In the genomic region with DNA sequence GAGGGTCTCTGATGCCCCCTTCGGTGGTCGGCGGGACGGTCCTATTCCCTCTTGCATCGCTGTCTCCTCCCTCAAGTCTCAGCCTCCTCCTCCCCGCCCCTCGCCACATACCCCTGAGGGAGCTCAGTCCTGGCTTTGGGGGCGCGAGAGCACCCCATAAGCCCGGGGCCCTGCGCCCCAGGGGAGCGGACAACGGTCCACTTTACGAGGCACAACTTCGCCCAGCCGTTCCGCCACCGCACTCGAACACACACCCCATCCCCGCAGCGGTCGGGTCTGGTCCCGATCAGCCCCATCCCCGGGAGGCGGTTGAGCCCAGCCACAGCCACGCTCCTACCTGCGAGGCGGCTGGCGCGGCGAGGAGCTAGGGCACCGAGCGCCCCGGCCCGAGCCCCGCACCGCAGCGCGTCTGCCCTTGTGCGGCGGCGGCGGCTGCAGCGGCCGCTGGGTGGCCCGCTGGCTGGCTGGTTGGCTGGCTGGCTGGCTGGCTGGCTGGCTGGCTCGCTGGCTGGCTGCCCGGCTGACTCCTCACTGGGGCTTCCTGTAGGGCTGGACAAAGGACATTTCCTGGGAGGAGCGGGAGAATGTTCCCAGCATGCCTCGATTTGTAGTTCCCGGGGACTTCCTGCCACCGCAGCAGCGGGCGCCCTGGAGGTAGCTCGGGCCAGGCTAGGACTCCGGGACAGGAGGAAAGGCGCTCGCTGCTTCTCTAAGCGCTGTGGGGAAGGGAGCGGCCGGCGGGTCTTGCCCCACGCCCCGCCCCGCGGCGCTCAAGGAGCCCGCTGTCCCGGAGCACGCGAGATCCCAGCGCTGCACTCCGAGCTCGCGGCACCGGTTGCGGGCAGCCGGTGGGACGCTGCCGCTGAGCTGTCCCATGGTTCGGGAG, we compare ENCODE assay signal across 1 cellular context.
A peak's percentile ranks its signal among the peaks of the same experiment; 100 is the strongest.
TF ChIP-seq lines count a peak whose summit lies in the region.

ZNF697 (minus strand) TSS at position 533 of the 886 bp plus-strand sequence. CDS start 22,166 bp downstream, outside the sequence.

TF ChIP-seq in K562, 482 proteins besides CTCF, POLR2A, EP300 and RAD21 (continued from another document and continues in another):
- TF ChIP-seq, protein P1, sequence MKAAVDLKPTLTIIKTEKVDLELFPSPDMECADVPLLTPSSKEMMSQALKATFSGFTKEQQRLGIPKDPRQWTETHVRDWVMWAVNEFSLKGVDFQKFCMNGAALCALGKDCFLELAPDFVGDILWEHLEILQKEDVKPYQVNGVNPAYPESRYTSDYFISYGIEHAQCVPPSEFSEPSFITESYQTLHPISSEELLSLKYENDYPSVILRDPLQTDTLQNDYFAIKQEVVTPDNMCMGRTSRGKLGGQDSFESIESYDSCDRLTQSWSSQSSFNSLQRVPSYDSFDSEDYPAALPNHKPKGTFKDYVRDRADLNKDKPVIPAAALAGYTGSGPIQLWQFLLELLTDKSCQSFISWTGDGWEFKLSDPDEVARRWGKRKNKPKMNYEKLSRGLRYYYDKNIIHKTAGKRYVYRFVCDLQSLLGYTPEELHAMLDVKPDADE (conservative IDR thresholded peaks at IDR 0.05; ENCODE audit: control insufficient read depth, low read depth, low read length), result 0 out of 2 replicates have a peak, but pooled peaks have one; percentile 19
- TF ChIP-seq ZNF143 (CRISPR knock-in tag; IDR thresholded peaks at IDR 0.05) (peak; percentile 75), MYC (IDR thresholded peaks at IDR 0.05; ENCODE audit: low read depth, low read length) (peak; percentile 50), MYC (CRISPR knock-in tag; IDR thresholded peaks at IDR 0.05; ENCODE audit: borderline replicate concordance, low read depth) (no peak), THRA (IDR thresholded peaks at IDR 0.05) (no peak), ZC3H11A (IDR thresholded peaks at IDR 0.05; ENCODE audit: low read depth, low read length) (no peak), NR2C2 (CRISPR knock-in tag; IDR thresholded peaks at IDR 0.05) (no peak; the same call in 1 of the 2 replicates), NR2C2 (tag; IDR thresholded peaks at IDR 0.05) (peak; percentile 72), OTX1 (CRISPR knock-in tag; IDR thresholded peaks at IDR 0.05) (peak; percentile 31; the same call in 1 of the 2 replicates), ETV1 (tag; conservative IDR thresholded peaks at IDR 0.05; ENCODE audit: low read depth) (peak; percentile 52), ZNF274 (IDR thresholded peaks at IDR 0.05; ENCODE audit: borderline replicate concordance, low read depth, low read length) (no peak), ZNF232 (CRISPR knock-in tag; IDR thresholded peaks at IDR 0.05) (no peak), NR1H2 (CRISPR knock-in tag; IDR thresholded peaks at IDR 0.05) (no peak), ILF3 (IDR thresholded peaks at IDR 0.05; ENCODE audit: borderline replicate concordance) (peak; percentile 73; the same call in 1 of the 2 replicates), ZNF766 (CRISPR knock-in tag; conservative IDR thresholded peaks at IDR 0.05) (no peak), ZEB2 (IDR thresholded peaks at IDR 0.05) (no peak), KDM5B (IDR thresholded peaks at IDR 0.05; ENCODE audit: insufficient replicate concordance, low read depth, low read length) (peak; percentile 90), ZNF431 (CRISPR knock-in tag; IDR thresholded peaks at IDR 0.05) (no peak), DACH1 (IDR thresholded peaks at IDR 0.05; ENCODE audit: partially characterized antibody) (no peak), PHF20 (IDR thresholded peaks at IDR 0.05; ENCODE audit: partially characterized antibody) (peak; percentile 64), FOXP1 (CRISPR knock-in tag; IDR thresholded peaks at IDR 0.05) (no peak), CTBP1 (IDR thresholded peaks at IDR 0.05; ENCODE audit: borderline replicate concordance) (peak; percentile 89), SREBF1 (IDR thresholded peaks at IDR 0.05; ENCODE audit: borderline replicate concordance, low read depth, low read length) (peak; percentile 4; the same call in 1 of the 2 replicates), TARDBP (IDR thresholded peaks at IDR 0.05) (peak; percentile 81; the same call in 1 of the 2 replicates), SP1 (CRISPR knock-in tag; IDR thresholded peaks at IDR 0.05) (peak; percentile 36; the same call in 1 of the 2 replicates), RCOR1 (IDR thresholded peaks at IDR 0.05; ENCODE audit: borderline replicate concordance in 1 of 2, low read depth in 2 of 2, low read length in 2 of 2) (no peak), KHSRP (IDR thresholded peaks at IDR 0.05) (no peak), ZNF263 (CRISPR knock-in tag; IDR thresholded peaks at IDR 0.05; ENCODE audit: borderline replicate concordance) (0 out of 2 replicates have a peak, but pooled peaks have one; percentile 57), POLR2H (tag; IDR thresholded peaks at IDR 0.05; ENCODE audit: low read depth) (peak; percentile 85), SMC3 (conservative IDR thresholded peaks at IDR 0.05; ENCODE audit: insufficient read depth, low read depth, low read length) (no peak), THAP7 (CRISPR knock-in tag; IDR thresholded peaks at IDR 0.05) (no peak), SUPT5H (IDR thresholded peaks at IDR 0.05) (peak; percentile 81), CBX8 (IDR thresholded peaks at IDR 0.05; ENCODE audit: borderline replicate concordance, extremely low read depth, low read depth, low read length, poor library complexity, severe bottlenecking) (no peak), KLF6 (CRISPR knock-in tag; IDR thresholded peaks at IDR 0.05; ENCODE audit: borderline replicate concordance) (peak; percentile 45; the same call in 1 of the 2 replicates), ZNF583 (CRISPR knock-in tag; IDR thresholded peaks at IDR 0.05) (no peak), NR4A1 (CRISPR knock-in tag; IDR thresholded peaks at IDR 0.05) (no peak), NR4A1 (tag; IDR thresholded peaks at IDR 0.05) (no peak), MNT (conservative IDR thresholded peaks at IDR 0.05) (peak in 1 of 2 experiments; percentile 71; a peak in 1 of 4 replicates), POLR2B (IDR thresholded peaks at IDR 0.05; ENCODE audit: low read depth, partially characterized antibody) (peak; percentile 55), IFI16 (CRISPR knock-in tag; IDR thresholded peaks at IDR 0.05) (no peak), MXI1 (IDR thresholded peaks at IDR 0.05; ENCODE audit: low read depth, low read length) (no peak), SIN3B (IDR thresholded peaks at IDR 0.05; ENCODE audit: low read depth) (peak; percentile 62), ZNF76 (CRISPR knock-in tag; IDR thresholded peaks at IDR 0.05; ENCODE audit: borderline replicate concordance) (peak; percentile 26; the same call in 1 of the 2 replicates), POLR2AphosphoS5 (IDR thresholded peaks at IDR 0.05; ENCODE audit: control insufficient read depth, insufficient read depth, low read depth, low read length) (peak; percentile 53; the same call in 1 of the 2 replicates), NEUROD1 (IDR thresholded peaks at IDR 0.05; ENCODE audit: borderline replicate concordance, low read depth, low read length, partially characterized antibody) (no peak)
- TF ChIP-seq, protein P2, sequence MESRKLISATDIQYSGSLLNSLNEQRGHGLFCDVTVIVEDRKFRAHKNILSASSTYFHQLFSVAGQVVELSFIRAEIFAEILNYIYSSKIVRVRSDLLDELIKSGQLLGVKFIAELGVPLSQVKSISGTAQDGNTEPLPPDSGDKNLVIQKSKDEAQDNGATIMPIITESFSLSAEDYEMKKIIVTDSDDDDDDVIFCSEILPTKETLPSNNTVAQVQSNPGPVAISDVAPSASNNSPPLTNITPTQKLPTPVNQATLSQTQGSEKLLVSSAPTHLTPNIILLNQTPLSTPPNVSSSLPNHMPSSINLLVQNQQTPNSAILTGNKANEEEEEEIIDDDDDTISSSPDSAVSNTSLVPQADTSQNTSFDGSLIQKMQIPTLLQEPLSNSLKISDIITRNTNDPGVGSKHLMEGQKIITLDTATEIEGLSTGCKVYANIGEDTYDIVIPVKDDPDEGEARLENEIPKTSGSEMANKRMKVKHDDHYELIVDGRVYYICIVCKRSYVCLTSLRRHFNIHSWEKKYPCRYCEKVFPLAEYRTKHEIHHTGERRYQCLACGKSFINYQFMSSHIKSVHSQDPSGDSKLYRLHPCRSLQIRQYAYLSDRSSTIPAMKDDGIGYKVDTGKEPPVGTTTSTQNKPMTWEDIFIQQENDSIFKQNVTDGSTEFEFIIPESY (CRISPR knock-in tag; IDR thresholded peaks at IDR 0.05), result no peak
- TF ChIP-seq, protein P3, sequence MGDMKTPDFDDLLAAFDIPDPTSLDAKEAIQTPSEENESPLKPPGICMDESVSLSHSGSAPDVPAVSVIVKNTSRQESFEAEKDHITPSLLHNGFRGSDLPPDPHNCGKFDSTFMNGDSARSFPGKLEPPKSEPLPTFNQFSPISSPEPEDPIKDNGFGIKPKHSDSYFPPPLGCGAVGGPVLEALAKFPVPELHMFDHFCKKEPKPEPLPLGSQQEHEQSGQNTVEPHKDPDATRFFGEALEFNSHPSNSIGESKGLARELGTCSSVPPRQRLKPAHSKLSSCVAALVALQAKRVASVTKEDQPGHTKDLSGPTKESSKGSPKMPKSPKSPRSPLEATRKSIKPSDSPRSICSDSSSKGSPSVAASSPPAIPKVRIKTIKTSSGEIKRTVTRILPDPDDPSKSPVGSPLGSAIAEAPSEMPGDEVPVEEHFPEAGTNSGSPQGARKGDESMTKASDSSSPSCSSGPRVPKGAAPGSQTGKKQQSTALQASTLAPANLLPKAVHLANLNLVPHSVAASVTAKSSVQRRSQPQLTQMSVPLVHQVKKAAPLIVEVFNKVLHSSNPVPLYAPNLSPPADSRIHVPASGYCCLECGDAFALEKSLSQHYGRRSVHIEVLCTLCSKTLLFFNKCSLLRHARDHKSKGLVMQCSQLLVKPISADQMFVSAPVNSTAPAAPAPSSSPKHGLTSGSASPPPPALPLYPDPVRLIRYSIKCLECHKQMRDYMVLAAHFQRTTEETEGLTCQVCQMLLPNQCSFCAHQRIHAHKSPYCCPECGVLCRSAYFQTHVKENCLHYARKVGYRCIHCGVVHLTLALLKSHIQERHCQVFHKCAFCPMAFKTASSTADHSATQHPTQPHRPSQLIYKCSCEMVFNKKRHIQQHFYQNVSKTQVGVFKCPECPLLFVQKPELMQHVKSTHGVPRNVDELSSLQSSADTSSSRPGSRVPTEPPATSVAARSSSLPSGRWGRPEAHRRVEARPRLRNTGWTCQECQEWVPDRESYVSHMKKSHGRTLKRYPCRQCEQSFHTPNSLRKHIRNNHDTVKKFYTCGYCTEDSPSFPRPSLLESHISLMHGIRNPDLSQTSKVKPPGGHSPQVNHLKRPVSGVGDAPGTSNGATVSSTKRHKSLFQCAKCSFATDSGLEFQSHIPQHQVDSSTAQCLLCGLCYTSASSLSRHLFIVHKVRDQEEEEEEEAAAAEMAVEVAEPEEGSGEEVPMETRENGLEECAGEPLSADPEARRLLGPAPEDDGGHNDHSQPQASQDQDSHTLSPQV (IDR thresholded peaks at IDR 0.05), result 0 out of 2 replicates have a peak, but pooled peaks have one; percentile 53
- TF ChIP-seq, protein P4, sequence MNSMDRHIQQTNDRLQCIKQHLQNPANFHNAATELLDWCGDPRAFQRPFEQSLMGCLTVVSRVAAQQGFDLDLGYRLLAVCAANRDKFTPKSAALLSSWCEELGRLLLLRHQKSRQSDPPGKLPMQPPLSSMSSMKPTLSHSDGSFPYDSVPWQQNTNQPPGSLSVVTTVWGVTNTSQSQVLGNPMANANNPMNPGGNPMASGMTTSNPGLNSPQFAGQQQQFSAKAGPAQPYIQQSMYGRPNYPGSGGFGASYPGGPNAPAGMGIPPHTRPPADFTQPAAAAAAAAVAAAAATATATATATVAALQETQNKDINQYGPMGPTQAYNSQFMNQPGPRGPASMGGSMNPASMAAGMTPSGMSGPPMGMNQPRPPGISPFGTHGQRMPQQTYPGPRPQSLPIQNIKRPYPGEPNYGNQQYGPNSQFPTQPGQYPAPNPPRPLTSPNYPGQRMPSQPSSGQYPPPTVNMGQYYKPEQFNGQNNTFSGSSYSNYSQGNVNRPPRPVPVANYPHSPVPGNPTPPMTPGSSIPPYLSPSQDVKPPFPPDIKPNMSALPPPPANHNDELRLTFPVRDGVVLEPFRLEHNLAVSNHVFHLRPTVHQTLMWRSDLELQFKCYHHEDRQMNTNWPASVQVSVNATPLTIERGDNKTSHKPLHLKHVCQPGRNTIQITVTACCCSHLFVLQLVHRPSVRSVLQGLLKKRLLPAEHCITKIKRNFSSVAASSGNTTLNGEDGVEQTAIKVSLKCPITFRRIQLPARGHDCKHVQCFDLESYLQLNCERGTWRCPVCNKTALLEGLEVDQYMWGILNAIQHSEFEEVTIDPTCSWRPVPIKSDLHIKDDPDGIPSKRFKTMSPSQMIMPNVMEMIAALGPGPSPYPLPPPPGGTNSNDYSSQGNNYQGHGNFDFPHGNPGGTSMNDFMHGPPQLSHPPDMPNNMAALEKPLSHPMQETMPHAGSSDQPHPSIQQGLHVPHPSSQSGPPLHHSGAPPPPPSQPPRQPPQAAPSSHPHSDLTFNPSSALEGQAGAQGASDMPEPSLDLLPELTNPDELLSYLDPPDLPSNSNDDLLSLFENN (IDR thresholded peaks at IDR 0.05; ENCODE audit: low read depth in 2 of 2, low read length in 2 of 2), result no peak
